Comparison of ENCODE assay signal across 20 cellular contexts in genomic region chr12:82027612-82028011, GRCh38.
"Had no signal": no experiment of that assay in that cellular context is flagged by ENCODE, and none has a peak within 500 bp of the region (broad histone marks: within the 10 kb centered on the region; RNA-seq: fewer than 3 reads in every experiment).

No MANE protein-coding gene starts in this region.

- H3K9me3 ChIP-seq: thoracic aorta, upper lobe of left lung had no signal

- FAIRE-seq: keratinocyte had no signal

- H3K27me3 ChIP-seq: brain microvascular endothelial cell, dorsolateral prefrontal cortex, foreskin keratinocyte, upper lobe of left lung had no signal

- H3K27ac Mint-ChIP-seq: activated CD4-positive, alpha-beta T cell treated with anti-CD3 and anti-CD28 coated beads, Interleukin-2, amount 10 ng/mL, durations not matched to agents 7 days and 5 days; activated CD8-positive, alpha-beta T cell treated with anti-CD3 and anti-CD28 coated beads, Interleukin-2, amount 10 ng/mL, durations not matched to agents 7 days and 5 days; activated naive CD4-positive, alpha-beta T cell treated with anti-CD3 and anti-CD28 coated beads for 36 hours; activated T-cell treated with anti-CD3 and anti-CD28 coated beads, Interleukin-2, amount 50 U/mL, for 24 hours; endodermal cell; mesothelial cell of epicardium; nephron; stimulated activated naive B cell treated with anti-CD40 and anti-IgM and Interleukin-4, amounts not matched to agents 10 μg/mL and 1 μg/mL and 100 μg/mL, for 72 hours had no signal

- H3K4me1 Mint-ChIP-seq: activated CD4-positive, alpha-beta T cell treated with anti-CD3 and anti-CD28 coated beads, Interleukin-2, amount 10 ng/mL, durations not matched to agents 7 days and 5 days; endodermal cell; mesothelial cell of epicardium; nephron; stimulated activated naive B cell treated with anti-CD40 and anti-IgM and Interleukin-4, amounts not matched to agents 10 μg/mL and 1 μg/mL and 100 μg/mL, for 72 hours had no signal

- H3K9me3 Mint-ChIP-seq: activated CD4-positive, alpha-beta T cell treated with anti-CD3 and anti-CD28 coated beads, Interleukin-2, amount 10 ng/mL, durations not matched to agents 7 days and 5 days; activated naive CD4-positive, alpha-beta T cell treated with anti-CD3 and anti-CD28 coated beads for 36 hours; activated T-cell treated with anti-CD3 and anti-CD28 coated beads, Interleukin-2, amount 50 U/mL, for 24 hours; endodermal cell; mesothelial cell of epicardium; nephron had no signal

- DNase-seq: activated CD4-positive, alpha-beta T cell treated with anti-CD3 and anti-CD28 coated beads, Interleukin-2, amount 10 ng/mL, durations not matched to agents 7 days and 5 days; activated CD8-positive, alpha-beta T cell treated with anti-CD3 and anti-CD28 coated beads, Interleukin-2, amount 10 ng/mL, durations not matched to agents 7 days and 5 days; activated naive CD4-positive, alpha-beta T cell treated with anti-CD3 and anti-CD28 coated beads for 36 hours; activated T-cell treated with anti-CD3 and anti-CD28 coated beads, Interleukin-2, amount 50 U/mL, for 24 hours; brain microvascular endothelial cell; central memory CD4-positive, alpha-beta T cell; dorsolateral prefrontal cortex; endodermal cell; foreskin keratinocyte; hypothalamus; nucleus accumbens; posterior cingulate gyrus; stimulated activated naive B cell treated with anti-CD40 and anti-IgM and Interleukin-4, amounts not matched to agents 10 μg/mL and 1 μg/mL and 100 μg/mL, for 72 hours; upper lobe of left lung had no signal

- H3K27me3 Mint-ChIP-seq: stimulated activated naive B cell treated with anti-CD40 and anti-IgM and Interleukin-4, amounts not matched to agents 10 μg/mL and 1 μg/mL and 100 μg/mL, for 72 hours had no signal

- H3K36me3 ChIP-seq: brain microvascular endothelial cell, thoracic aorta, upper lobe of left lung had no signal

- H3K4me3 ChIP-seq: dorsolateral prefrontal cortex, thoracic aorta, upper lobe of left lung had no signal

- H3K36me3 Mint-ChIP-seq: mesothelial cell of epicardium; stimulated activated naive B cell treated with anti-CD40 and anti-IgM and Interleukin-4, amounts not matched to agents 10 μg/mL and 1 μg/mL and 100 μg/mL, for 72 hours had no signal

- H3K4me3 Mint-ChIP-seq: activated CD4-positive, alpha-beta T cell treated with anti-CD3 and anti-CD28 coated beads, Interleukin-2, amount 10 ng/mL, durations not matched to agents 7 days and 5 days; activated CD8-positive, alpha-beta T cell treated with anti-CD3 and anti-CD28 coated beads, Interleukin-2, amount 10 ng/mL, durations not matched to agents 7 days and 5 days; activated naive CD4-positive, alpha-beta T cell treated with anti-CD3 and anti-CD28 coated beads for 36 hours; activated T-cell treated with anti-CD3 and anti-CD28 coated beads, Interleukin-2, amount 50 U/mL, for 24 hours; endodermal cell; mesothelial cell of epicardium; nephron; stimulated activated naive B cell treated with anti-CD40 and anti-IgM and Interleukin-4, amounts not matched to agents 10 μg/mL and 1 μg/mL and 100 μg/mL, for 72 hours had no signal

- H3K27ac ChIP-seq: brain microvascular endothelial cell, dorsolateral prefrontal cortex, epithelial cell of prostate, foreskin keratinocyte, thoracic aorta, upper lobe of left lung had no signal

- ATAC-seq: activated CD4-positive, CD25-positive, alpha-beta regulatory T cell treated with anti-CD3 and anti-CD28 coated beads, Interleukin-2, amount 50 U/mL, for 24 hours; activated CD8-positive, alpha-beta T cell treated with anti-CD3 and anti-CD28 coated beads, Interleukin-2, amount 10 ng/mL, durations not matched to agents 7 days and 5 days; foreskin keratinocyte; stimulated activated naive B cell treated with anti-CD40 and anti-IgM and Interleukin-4, amounts not matched to agents 10 μg/mL and 1 μg/mL and 100 μg/mL, for 72 hours had no signal

- H3K4me1 ChIP-seq: foreskin keratinocyte, upper lobe of left lung had no signal
